8 cellular contexts compared by ENCODE assay signal in the genomic region with DNA sequence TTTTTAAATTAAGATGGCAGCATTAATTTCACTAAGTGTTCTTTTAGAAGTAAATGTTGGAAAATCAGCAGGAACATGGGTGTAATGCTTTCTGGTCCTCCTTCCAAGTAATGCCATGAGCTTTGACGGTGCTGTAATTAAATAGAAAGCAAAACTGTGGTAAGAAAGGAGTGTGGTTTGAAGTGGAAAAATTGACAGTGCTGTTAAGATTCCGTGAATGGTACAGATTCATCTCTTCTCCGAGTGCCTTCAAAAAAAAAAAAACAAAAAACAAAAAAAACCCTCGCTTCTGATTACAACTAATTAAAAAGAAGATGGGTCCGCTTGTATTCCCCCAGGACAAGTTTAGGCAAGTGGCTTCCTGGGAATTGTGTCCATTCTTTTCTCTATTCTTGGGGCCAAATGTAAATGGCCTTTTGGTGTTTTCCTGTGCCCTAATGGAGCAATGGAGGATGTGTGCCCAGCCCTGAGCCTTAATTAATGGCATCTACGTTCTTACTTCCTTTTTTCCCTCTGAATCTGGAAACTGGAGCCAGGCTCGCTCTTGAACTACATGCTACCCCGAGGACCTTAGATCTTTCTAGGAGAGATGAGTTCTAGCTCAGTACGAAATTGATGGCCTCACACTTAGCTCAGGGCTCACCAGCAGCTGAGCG. TPM values are rescaled to one million over a fixed set of nuclear protein-coding genes. Genes with fewer than 3 reads are reported as not detected.
DNase-seq lines count a peak whose midpoint lies in the region; ATAC-seq and TF ChIP-seq lines count a peak whose summit lies in the region.

No MANE protein-coding gene starts in this region.

- peak overlapping the region; percentile 74 for H3K4me3 Mint-ChIP-seq in activated CD4-positive, alpha-beta T cell treated with anti-CD3 and anti-CD28 coated beads, Interleukin-2, amount 10 ng/mL, durations not matched to agents 7 days and 5 days

- H3K27me3 Mint-ChIP-seq in activated CD4-positive, alpha-beta T cell treated with anti-CD3 and anti-CD28 coated beads, Interleukin-2, amount 10 ng/mL, durations not matched to agents 7 days and 5 days = peaks cover 26% of the 10 kb centered on the region

- no TSS peak for BruUV-seq in Panc1 (replicated peaks; lab: Mats Ljungman, UMichigan)

- H3K9me3 ChIP-seq in Panc1 (ENCODE audit: control insufficient read depth, insufficient read depth, low read depth, low read length) (no peaks in the 10 kb centered on the region), sigmoid colon (no peaks in the 10 kb centered on the region)

- TF ChIP-seq CTCF in Panc1 (IDR thresholded peaks at IDR 0.05) (no peak), epithelial cell of proximal tubule (conservative IDR thresholded peaks at IDR 0.05; ENCODE audit: low read depth, low read length) (no peak), sigmoid colon (IDR thresholded peaks at IDR 0.05) (no peak)

- POLR2A ChIA-PET in activated CD4-positive, alpha-beta T cell treated with anti-CD3 and anti-CD28 coated beads, Interleukin-2, amount 10 ng/mL, durations not matched to agents 7 days and 5 days (lab: Charles Lee) = interaction anchor here (0.6 kb wide), 1 partner anchor 357 kb away, joined by 3 read pairs; no protein-coding TSS in a partner anchor
- POLR2A ChIA-PET in Panc1 (lab: Charles Lee) = no interaction called here

- WGBS in sigmoid colon, 2 donors = 51 to 78% methylated on average over 10 of the region's 10 CpGs

- no peaks in the 10 kb centered on the region; the same call in none of the 2 replicates for H3K36me3 ChIP-seq in Panc1 (ENCODE audit: control insufficient read depth, insufficient read depth, low read length)
- peaks cover 0 to 4% (median 0%) of the 10 kb centered on the region in 4 donors for H3K36me3 ChIP-seq in sigmoid colon

- CTCF ChIA-PET in activated CD4-positive, alpha-beta T cell treated with anti-CD3 and anti-CD28 coated beads, Interleukin-2, amount 10 ng/mL, durations not matched to agents 7 days and 5 days (lab: Charles Lee) = interaction anchor here (1.0 kb wide), 1 partner anchor 14 kb away, joined by 3 read pairs; no protein-coding TSS in a partner anchor
- CTCF ChIA-PET in Panc1 (lab: Charles Lee) = interaction anchor here (0.6 to 1.0 kb wide), 2 partner anchors 223 to 1262 kb away, joined by 3 read pairs; no protein-coding TSS in a partner anchor

- H3K27me3 ChIP-seq in Panc1 (ENCODE audit: control insufficient read depth, insufficient read depth, low read length) (no peaks in the 10 kb centered on the region), sigmoid colon (no peaks in the 10 kb centered on the region)

- no peaks in the 10 kb centered on the region for H3K9me3 Mint-ChIP-seq in activated CD4-positive, alpha-beta T cell treated with anti-CD3 and anti-CD28 coated beads, Interleukin-2, amount 10 ng/mL, durations not matched to agents 7 days and 5 days

- peaks cover 40% of the 10 kb centered on the region for H3K36me3 Mint-ChIP-seq in activated CD4-positive, alpha-beta T cell treated with anti-CD3 and anti-CD28 coated beads, Interleukin-2, amount 10 ng/mL, durations not matched to agents 7 days and 5 days (ENCODE audit: low read depth)

- intact Hi-C loops in Panc1 (cut with micrococcal nuclease; ENCODE audit: unreplicated experiment) (no loop called here), sigmoid colon (cut with DNase I) (loop anchor here (5.0 to 10.0 kb wide), 5 partner anchors 182 to 568 kb away; a partner anchor contains a TSS)

- ATAC-seq in Panc1 = no peak

- H3K27ac ChIP-seq in Panc1 (ENCODE audit: low read length) (peak overlapping the region; percentile 73), sigmoid colon (peak overlapping the region; percentile 97 to 99 (median 98))

- H3K4me1 Mint-ChIP-seq in activated CD4-positive, alpha-beta T cell treated with anti-CD3 and anti-CD28 coated beads, Interleukin-2, amount 10 ng/mL, durations not matched to agents 7 days and 5 days = peaks cover 68% of the 10 kb centered on the region

- TF ChIP-seq POLR2A in sigmoid colon (IDR thresholded peaks at IDR 0.05) = no peak

- H3K4me1 ChIP-seq in Panc1 (ENCODE audit: control insufficient read depth, insufficient read depth, low read length) = peaks cover 61% of the 10 kb centered on the region
- H3K4me1 ChIP-seq in sigmoid colon = peaks cover 0 to 64% (median 48%) of the 10 kb centered on the region in 4 donors

- peak; percentile 29 for DNase-seq in activated CD4-positive, alpha-beta T cell treated with anti-CD3 and anti-CD28 coated beads, Interleukin-2, amount 10 ng/mL, durations not matched to agents 7 days and 5 days
- DNase-seq in activated CD4-positive, alpha-beta T cell treated with anti-CD3 and anti-CD28 coated beads, Interleukin-2, amount 50 U/mL, for 1 hour = no peak
- DNase-seq in Panc1 (ENCODE audit: low read depth, low spot score) (no peak), epithelial cell of proximal tubule (ENCODE audit: low read depth) (no peak), sigmoid colon (no peak), NCI-H2081 (lab: John Stamatoyannopoulos, UW) (no peak), SHP77 treated with DMSO at 0.1 percent for 48 hours (lab: John Stamatoyannopoulos, UW) (no peak), NCI-H187 treated with DMSO at 0.1 percent for 48 hours (lab: John Stamatoyannopoulos, UW) (no peak)

- peak overlapping the region; percentile 42 to 71 for H3K4me3 ChIP-seq in Panc1 (ENCODE audit: low read depth in 2 of 2, low read length in 2 of 2)
- peak overlapping the region; percentile 70 for H3K4me3 ChIP-seq in epithelial cell of proximal tubule (ENCODE audit: low read depth, low read length)
- peak overlapping the region; percentile 58 to 91 (median 82) for H3K4me3 ChIP-seq in sigmoid colon

- in situ Hi-C loops in Panc1 (cut with HindIII; ENCODE audit: low pct_unique_long_range_greater_than_20kb, low sequenced_read_pairs) = no loop called here

- H3K27ac Mint-ChIP-seq in activated CD4-positive, alpha-beta T cell treated with anti-CD3 and anti-CD28 coated beads, Interleukin-2, amount 10 ng/mL, durations not matched to agents 7 days and 5 days = peak overlapping the region; percentile 92

- TF ChIP-seq EP300 in sigmoid colon (IDR thresholded peaks at IDR 0.05) = no peak

RNA-seq across cellular contexts. Expression of a gene that starts 5.1 kb away (rescaled TPM):
- total RNA-seq in activated CD4-positive, alpha-beta T cell treated with anti-CD3 and anti-CD28 coated beads, Interleukin-2, amount 10 ng/mL, durations not matched to agents 7 days and 5 days = 10 to 100 TPM; 22.9 to 27.2 TPM
- total RNA-seq in Panc1 (2021; ENCODE audit: unreplicated experiment) (38.3 TPM), epithelial cell of proximal tubule (23.4 and 48.9 TPM in 2 replicates), sigmoid colon (10 to 100 TPM; 41.7 to 68.3 (median 59.3) TPM)
- polyA plus RNA-seq in Panc1 (2012; ENCODE audit: insufficient read length) = 37.9 TPM
- polyA plus RNA-seq in sigmoid colon = 10 to 100 TPM; 24.5 to 37.8 (median 36.4) TPM
